Comparison of ENCODE assay signal across 2 cellular contexts in the genomic region with DNA sequence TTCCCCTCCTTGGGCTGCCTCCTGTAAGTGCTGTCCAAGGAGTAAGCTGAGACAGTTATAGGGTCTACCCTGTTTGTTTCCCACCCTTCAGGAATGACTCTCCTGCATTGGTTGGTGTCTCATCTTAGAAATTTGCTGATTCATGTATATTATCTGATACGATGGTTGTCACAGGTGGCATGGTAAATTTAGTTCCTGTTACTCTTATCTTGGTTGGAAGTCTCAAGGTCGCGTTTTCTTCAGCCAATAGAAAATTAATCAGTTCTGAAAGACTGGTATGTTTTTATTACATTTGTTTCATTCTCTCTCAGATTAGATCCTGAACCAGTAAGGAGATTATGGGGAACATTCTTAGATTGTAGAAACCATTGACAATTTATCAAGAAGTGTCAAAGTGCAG.
TF ChIP-seq lines count a peak whose summit lies in the region.

No MANE protein-coding gene starts in this region.

TF ChIP-seq in IMR-90, 13 proteins besides CTCF, POLR2A, EP300 and RAD21:
- TF ChIP-seq MAFK (IDR thresholded peaks at IDR 0.05; ENCODE audit: low read depth, low read length) (peak; percentile 86), NFE2L2 (IDR thresholded peaks at IDR 0.05; ENCODE audit: low read depth, low read length) (0 out of 2 replicates have a peak, but pooled peaks have one; percentile 13), CHD1 (IDR thresholded peaks at IDR 0.05; ENCODE audit: low read depth, low read length) (no peak), RFX5 (IDR thresholded peaks at IDR 0.05; ENCODE audit: low read depth, low read length) (no peak), BHLHE40 (IDR thresholded peaks at IDR 0.05; ENCODE audit: low read depth, low read length) (no peak)
- TF ChIP-seq, protein P1, sequence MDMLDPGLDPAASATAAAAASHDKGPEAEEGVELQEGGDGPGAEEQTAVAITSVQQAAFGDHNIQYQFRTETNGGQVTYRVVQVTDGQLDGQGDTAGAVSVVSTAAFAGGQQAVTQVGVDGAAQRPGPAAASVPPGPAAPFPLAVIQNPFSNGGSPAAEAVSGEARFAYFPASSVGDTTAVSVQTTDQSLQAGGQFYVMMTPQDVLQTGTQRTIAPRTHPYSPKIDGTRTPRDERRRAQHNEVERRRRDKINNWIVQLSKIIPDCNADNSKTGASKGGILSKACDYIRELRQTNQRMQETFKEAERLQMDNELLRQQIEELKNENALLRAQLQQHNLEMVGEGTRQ (IDR thresholded peaks at IDR 0.05; ENCODE audit: low read depth, low read length): no peak
- TF ChIP-seq, protein P2, sequence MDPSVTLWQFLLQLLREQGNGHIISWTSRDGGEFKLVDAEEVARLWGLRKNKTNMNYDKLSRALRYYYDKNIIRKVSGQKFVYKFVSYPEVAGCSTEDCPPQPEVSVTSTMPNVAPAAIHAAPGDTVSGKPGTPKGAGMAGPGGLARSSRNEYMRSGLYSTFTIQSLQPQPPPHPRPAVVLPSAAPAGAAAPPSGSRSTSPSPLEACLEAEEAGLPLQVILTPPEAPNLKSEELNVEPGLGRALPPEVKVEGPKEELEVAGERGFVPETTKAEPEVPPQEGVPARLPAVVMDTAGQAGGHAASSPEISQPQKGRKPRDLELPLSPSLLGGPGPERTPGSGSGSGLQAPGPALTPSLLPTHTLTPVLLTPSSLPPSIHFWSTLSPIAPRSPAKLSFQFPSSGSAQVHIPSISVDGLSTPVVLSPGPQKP (IDR thresholded peaks at IDR 0.05; ENCODE audit: borderline replicate concordance, low read depth, low read length): no peak

TF ChIP-seq in K562, 482 proteins besides CTCF, POLR2A, EP300 and RAD21:
- TF ChIP-seq JUND (IDR thresholded peaks at IDR 0.05; ENCODE audit: borderline replicate concordance, low read depth, low read length) (no peak), JUND (tag; IDR thresholded peaks at IDR 0.05; ENCODE audit: borderline replicate concordance, low read depth, low read length) (peak; percentile 17; the same call in 1 of the 3 replicates), CTBP1 (IDR thresholded peaks at IDR 0.05; ENCODE audit: borderline replicate concordance) (peak; percentile 57; the same call in 1 of the 2 replicates), FIP1L1 (IDR thresholded peaks at IDR 0.05; ENCODE audit: low read depth, low read length, poor library complexity, severe bottlenecking) (no peak), SMARCA4 (IDR thresholded peaks at IDR 0.05) (peak; percentile 69; the same call in 1 of the 2 replicates), LCOR (CRISPR knock-in tag; IDR thresholded peaks at IDR 0.05) (no peak), ZEB2 (IDR thresholded peaks at IDR 0.05) (peak; percentile 87), ESRRA (IDR thresholded peaks at IDR 0.05; ENCODE audit: borderline replicate concordance, low read depth) (peak; percentile 42; the same call in 1 of the 2 replicates), SMARCC2 (IDR thresholded peaks at IDR 0.05; ENCODE audit: low read depth) (peak; percentile 54; the same call in 1 of the 2 replicates), KDM1A (IDR thresholded peaks at IDR 0.05) (0 out of 4 replicates have a peak, but pooled peaks of 1 of the 2 experiments have one; percentile 4), NFE2L1 (tag; IDR thresholded peaks at IDR 0.05; ENCODE audit: borderline replicate concordance, low read depth) (peak; percentile 16; the same call in 1 of the 2 replicates), MAFF (IDR thresholded peaks at IDR 0.05; ENCODE audit: low read length) (peak; percentile 97), XRCC3 (IDR thresholded peaks at IDR 0.05) (no peak), CEBPB (tag; IDR thresholded peaks at IDR 0.05) (no peak), ZNF316 (IDR thresholded peaks at IDR 0.05) (peak; percentile 99), MTA1 (IDR thresholded peaks at IDR 0.05; ENCODE audit: borderline replicate concordance) (peak; percentile 62; the same call in 1 of the 2 replicates), NFE2 (IDR thresholded peaks at IDR 0.05; ENCODE audit: low read depth) (peak; percentile 94), POU5F1 (IDR thresholded peaks at IDR 0.05; ENCODE audit: borderline replicate concordance, low read depth, low read length, partially characterized antibody) (no peak), DPF2 (IDR thresholded peaks at IDR 0.05) (peak; percentile 76), FOSL1 (tag; conservative IDR thresholded peaks at IDR 0.05) (0 out of 2 replicates have a peak, but pooled peaks have one; percentile 49), FUS (optimal IDR thresholded peaks at IDR 0.05; ENCODE audit: low read depth, low read length) (no peak), KLF16 (IDR thresholded peaks at IDR 0.05) (no peak), CBFA2T3 (IDR thresholded peaks at IDR 0.05) (peak; percentile 54; the same call in 1 of the 2 replicates), BACH1 (tag; IDR thresholded peaks at IDR 0.05) (peak; percentile 64; the same call in 1 of the 2 replicates), MAFG (tag; conservative IDR thresholded peaks at IDR 0.05) (peak; percentile 98), C11orf30 (IDR thresholded peaks at IDR 0.05; ENCODE audit: low read depth) (peak; percentile 99), ZNF134 (CRISPR knock-in tag; conservative IDR thresholded peaks at IDR 0.05) (no peak), SMARCE1 (IDR thresholded peaks at IDR 0.05) (peak; percentile 78; the same call in 1 of the 2 replicates), MEIS2 (IDR thresholded peaks at IDR 0.05; ENCODE audit: partially characterized antibody) (peak; percentile 65), MCM2 (IDR thresholded peaks at IDR 0.05; ENCODE audit: low read depth) (no peak), TEAD4 (IDR thresholded peaks at IDR 0.05; ENCODE audit: low read length) (peak; percentile 26; the same call in 1 of the 2 replicates), TEAD4 (CRISPR knock-in tag; IDR thresholded peaks at IDR 0.05; ENCODE audit: borderline replicate concordance) (no peak), MAFK (IDR thresholded peaks at IDR 0.05; ENCODE audit: low read length) (peak; percentile 95), TAL1 (IDR thresholded peaks at IDR 0.05) (peak; percentile 31; the same call in 1 of the 2 replicates), ARID1B (IDR thresholded peaks at IDR 0.05) (peak; percentile 73), MTA2 (IDR thresholded peaks at IDR 0.05; ENCODE audit: low read depth) (0 out of 2 replicates have a peak, but pooled peaks have one; percentile 27), PCBP2 (IDR thresholded peaks at IDR 0.05; ENCODE audit: low read depth, low read length, poor library complexity, severe bottlenecking) (no peak), SOX6 (IDR thresholded peaks at IDR 0.05) (peak; percentile 43; the same call in 1 of the 2 replicates), FOXM1 (IDR thresholded peaks at IDR 0.05; ENCODE audit: low read depth) (peak; percentile 20; the same call in 1 of the 2 replicates), FOXM1 (CRISPR knock-in tag; IDR thresholded peaks at IDR 0.05; ENCODE audit: low read depth) (no peak), CBX3 (IDR thresholded peaks at IDR 0.05; ENCODE audit: borderline replicate concordance in 1 of 2, low read length in 2 of 2) (no peak)
- TF ChIP-seq, protein P3, sequence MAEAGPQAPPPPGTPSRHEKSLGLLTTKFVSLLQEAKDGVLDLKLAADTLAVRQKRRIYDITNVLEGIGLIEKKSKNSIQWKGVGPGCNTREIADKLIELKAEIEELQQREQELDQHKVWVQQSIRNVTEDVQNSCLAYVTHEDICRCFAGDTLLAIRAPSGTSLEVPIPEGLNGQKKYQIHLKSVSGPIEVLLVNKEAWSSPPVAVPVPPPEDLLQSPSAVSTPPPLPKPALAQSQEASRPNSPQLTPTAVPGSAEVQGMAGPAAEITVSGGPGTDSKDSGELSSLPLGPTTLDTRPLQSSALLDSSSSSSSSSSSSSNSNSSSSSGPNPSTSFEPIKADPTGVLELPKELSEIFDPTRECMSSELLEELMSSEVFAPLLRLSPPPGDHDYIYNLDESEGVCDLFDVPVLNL (CRISPR knock-in tag; IDR thresholded peaks at IDR 0.05; ENCODE audit: low read depth): no peak
- TF ChIP-seq, protein P4, sequence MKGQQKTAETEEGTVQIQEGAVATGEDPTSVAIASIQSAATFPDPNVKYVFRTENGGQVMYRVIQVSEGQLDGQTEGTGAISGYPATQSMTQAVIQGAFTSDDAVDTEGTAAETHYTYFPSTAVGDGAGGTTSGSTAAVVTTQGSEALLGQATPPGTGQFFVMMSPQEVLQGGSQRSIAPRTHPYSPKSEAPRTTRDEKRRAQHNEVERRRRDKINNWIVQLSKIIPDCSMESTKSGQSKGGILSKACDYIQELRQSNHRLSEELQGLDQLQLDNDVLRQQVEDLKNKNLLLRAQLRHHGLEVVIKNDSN (CRISPR knock-in tag; IDR thresholded peaks at IDR 0.05): no peak
- TF ChIP-seq, protein P5, sequence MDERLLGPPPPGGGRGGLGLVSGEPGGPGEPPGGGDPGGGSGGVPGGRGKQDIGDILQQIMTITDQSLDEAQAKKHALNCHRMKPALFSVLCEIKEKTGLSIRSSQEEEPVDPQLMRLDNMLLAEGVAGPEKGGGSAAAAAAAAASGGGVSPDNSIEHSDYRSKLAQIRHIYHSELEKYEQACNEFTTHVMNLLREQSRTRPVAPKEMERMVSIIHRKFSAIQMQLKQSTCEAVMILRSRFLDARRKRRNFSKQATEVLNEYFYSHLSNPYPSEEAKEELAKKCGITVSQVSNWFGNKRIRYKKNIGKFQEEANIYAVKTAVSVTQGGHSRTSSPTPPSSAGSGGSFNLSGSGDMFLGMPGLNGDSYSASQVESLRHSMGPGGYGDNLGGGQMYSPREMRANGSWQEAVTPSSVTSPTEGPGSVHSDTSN (CRISPR knock-in tag; IDR thresholded peaks at IDR 0.05; ENCODE audit: low read depth): no peak
- TF ChIP-seq, protein P5 (tag; conservative IDR thresholded peaks at IDR 0.05; ENCODE audit: low read depth): peak; percentile 39; the same call in 1 of the 2 replicates
- TF ChIP-seq, protein P6, sequence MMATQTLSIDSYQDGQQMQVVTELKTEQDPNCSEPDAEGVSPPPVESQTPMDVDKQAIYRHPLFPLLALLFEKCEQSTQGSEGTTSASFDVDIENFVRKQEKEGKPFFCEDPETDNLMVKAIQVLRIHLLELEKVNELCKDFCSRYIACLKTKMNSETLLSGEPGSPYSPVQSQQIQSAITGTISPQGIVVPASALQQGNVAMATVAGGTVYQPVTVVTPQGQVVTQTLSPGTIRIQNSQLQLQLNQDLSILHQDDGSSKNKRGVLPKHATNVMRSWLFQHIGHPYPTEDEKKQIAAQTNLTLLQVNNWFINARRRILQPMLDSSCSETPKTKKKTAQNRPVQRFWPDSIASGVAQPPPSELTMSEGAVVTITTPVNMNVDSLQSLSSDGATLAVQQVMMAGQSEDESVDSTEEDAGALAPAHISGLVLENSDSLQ (IDR thresholded peaks at IDR 0.05): 0 out of 2 replicates have a peak, but pooled peaks have one; percentile 23
